ENCODE assay signal across 16 cellular contexts in genomic region chr2:42224422-42225067, GRCh38. TPM values are rescaled to one million over a fixed set of nuclear protein-coding genes. Genes with fewer than 3 reads are reported as not detected.
DNase-seq lines count a peak whose midpoint lies in the region; ATAC-seq and TF ChIP-seq lines count a peak whose summit lies in the region.
"Had no signal": no experiment of that assay in that cellular context is flagged by ENCODE, and none has a peak within 500 bp of the region (broad histone marks: within the 10 kb centered on the region; RNA-seq: fewer than 3 reads in every experiment).

No MANE protein-coding gene starts in this region.

- peaks cover 4% of the 10 kb centered on the region for H3K4me1 ChIP-seq in smooth muscle cell (ENCODE audit: low read depth)
- H3K4me1 ChIP-seq: neural progenitor cell had no signal

- H3K9me3 ChIP-seq in smooth muscle cell (replicated peaks; ENCODE audit: low read depth): no peaks in the 10 kb centered on the region
- H3K9me3 ChIP-seq: esophagus muscularis mucosa, lower lobe of right lung had no signal

- no peak overlapping the region for H2AFZ ChIP-seq in smooth muscle cell (ENCODE audit: low read depth)
- H2AFZ ChIP-seq: neural progenitor cell had no signal

- no peaks in the 10 kb centered on the region for H3K36me3 ChIP-seq in smooth muscle cell (ENCODE audit: low read depth)
- H3K36me3 ChIP-seq: esophagus muscularis mucosa, lower lobe of right lung, neural progenitor cell had no signal

- peaks cover 48 to 63% of the 10 kb centered on the region in 2 donors for H3K4me1 Mint-ChIP-seq in effector memory CD8-positive, alpha-beta T cell (ENCODE audit: low read depth in 2 of 2)

- no peak for ATAC-seq in effector memory CD8-positive, alpha-beta T cell (replicated peaks)
- no peak for ATAC-seq in GM19328 (IDR thresholded peaks at IDR 0.05; ENCODE audit: unreplicated experiment)
- ATAC-seq: lower lobe of right lung, sciatic nerve had no signal

- no peaks in the 10 kb centered on the region for H3K27me3 Mint-ChIP-seq in effector memory CD8-positive, alpha-beta T cell
- H3K27me3 Mint-ChIP-seq: dendritic cell treated with granulocyte-macrophage colony-stimulating factor and Interleukin-4, amounts not matched to agents 40 ng/mL and 50 ng/mL, for 4 days had no signal

- no peak overlapping the region for H3K27ac ChIP-seq in smooth muscle cell (ENCODE audit: low read depth)
- H3K27ac ChIP-seq: esophagus muscularis mucosa, lower lobe of right lung, neural progenitor cell had no signal

- peaks cover 45% of the 10 kb centered on the region for H3K36me3 Mint-ChIP-seq in effector memory CD8-positive, alpha-beta T cell (ENCODE audit: insufficient read depth)

- no peaks in the 10 kb centered on the region for H3K9me3 Mint-ChIP-seq in effector memory CD8-positive, alpha-beta T cell
- H3K9me3 Mint-ChIP-seq: dendritic cell treated with granulocyte-macrophage colony-stimulating factor and Interleukin-4, amounts not matched to agents 40 ng/mL and 50 ng/mL, for 4 days; neural progenitor cell had no signal

- no peak overlapping the region for H3K9ac ChIP-seq in smooth muscle cell (ENCODE audit: low read depth)
- H3K9ac ChIP-seq: neural progenitor cell had no signal

- H4K20me1 ChIP-seq in smooth muscle cell (ENCODE audit: low read depth): peaks cover 21% of the 10 kb centered on the region

- H3K79me2 ChIP-seq in smooth muscle cell (ENCODE audit: low read depth): peaks cover 82% of the 10 kb centered on the region

- no peak for TF ChIP-seq CTCF in smooth muscle cell (IDR thresholded peaks at IDR 0.05; ENCODE audit: borderline replicate concordance, insufficient read depth, poor library complexity, severe bottlenecking)

- peak; percentile 35 for DNase-seq in NCI-H2196 (lab: John Stamatoyannopoulos, UW; ENCODE audit: unreplicated experiment)
- no peak for DNase-seq in NCI-H2196 treated with DMSO at 0.1 percent for 48 hours (lab: John Stamatoyannopoulos, UW; ENCODE audit: unreplicated experiment)
- peak; percentile 46 for DNase-seq in NCI-H748 (lab: John Stamatoyannopoulos, UW; ENCODE audit: unreplicated experiment)
- no peak for DNase-seq in effector memory CD8-positive, alpha-beta T cell
- DNase-seq in smooth muscle cell (lab: John Stamatoyannopoulos, UW; ENCODE audit: unreplicated experiment): no peak
- DNase-seq in activated CD8-positive, alpha-beta memory T cell treated with anti-CD3 and anti-CD28 coated beads, Interleukin-2, amount 50 U/mL, for 48 hours: no peak
- no peak for DNase-seq in NCI-H1105 (lab: John Stamatoyannopoulos, UW)
- DNase-seq: amniotic stem cell; lower lobe of right lung; stimulated activated CD4-positive, alpha-beta T cell treated with anti-CD3 and anti-CD28 coated beads, Interleukin-4, amount 100 ng/mL, for 24 hours; T-helper 1 cell had no signal

- WGBS in smooth muscle cell (ENCODE audit: low lambda C conversion rate): 90% methylated on average over 4 of the region's 4 CpGs

- peak overlapping the region; percentile 21 to 41 for H3K4me3 Mint-ChIP-seq in effector memory CD8-positive, alpha-beta T cell
- H3K4me3 Mint-ChIP-seq: dendritic cell treated with granulocyte-macrophage colony-stimulating factor and Interleukin-4, amounts not matched to agents 40 ng/mL and 50 ng/mL, for 4 days; neural progenitor cell had no signal

- peaks cover 7% of the 10 kb centered on the region for H3F3A ChIP-seq in smooth muscle cell (ENCODE audit: low read depth)

- H3K27me3 ChIP-seq in smooth muscle cell (ENCODE audit: low read depth): no peaks in the 10 kb centered on the region
- H3K27me3 ChIP-seq: esophagus muscularis mucosa, neural progenitor cell had no signal

- H3K4me3 ChIP-seq in smooth muscle cell: no peak overlapping the region
- H3K4me3 ChIP-seq: esophagus muscularis mucosa, lower lobe of right lung, neural progenitor cell had no signal

- no peak overlapping the region for H3K27ac Mint-ChIP-seq in effector memory CD8-positive, alpha-beta T cell
- H3K27ac Mint-ChIP-seq: dendritic cell treated with granulocyte-macrophage colony-stimulating factor and Interleukin-4, amounts not matched to agents 40 ng/mL and 50 ng/mL, for 4 days; neural progenitor cell had no signal

- H3K4me2 ChIP-seq in smooth muscle cell: peak overlapping the region; percentile 42
- H3K4me2 ChIP-seq: neural progenitor cell had no signal

RNA-seq across cellular contexts. Expression of gene EML4, which starts 55.4 kb away (rescaled TPM):
- total RNA-seq in smooth muscle cell: 46.2 and 55.9 TPM in 2 replicates
- 33.6 and 39.9 TPM in 2 replicates for polyA plus RNA-seq in smooth muscle cell

Comparison
In these comparisons a context has a peak if more than half of its experiments do, and no peak if none do; other contexts are left out.
1. DNase-seq: peak in NCI-H2196 (single experiment) and NCI-H748 (single experiment); none in NCI-H2196 treated with DMSO at 0.1 percent for 48 hours (single experiment), effector memory CD8-positive, alpha-beta T cell (0 of 3), smooth muscle cell (single experiment), activated CD8-positive, alpha-beta memory T cell treated with anti-CD3 and anti-CD28 coated beads, Interleukin-2, amount 50 U/mL, for 48 hours (single experiment) and NCI-H1105 (single experiment).